Comparison of ENCODE assay signal across 8 cellular contexts in genomic region chr9:71285191-71285656, GRCh38.
DNase-seq lines count a peak whose midpoint lies in the region; ATAC-seq and TF ChIP-seq lines count a peak whose summit lies in the region.

No MANE protein-coding gene starts in this region.

- no peak overlapping the region for H3K9ac ChIP-seq in GM23248

- H2AFZ ChIP-seq in GM23248 (peak overlapping the region; percentile 60), PC-9 (no peak overlapping the region)

- WGBS in GM23248 (ENCODE audit: low coverage in 1 of 2, low lambda C conversion rate in 2 of 2, missing lambda C conversion rate in 2 of 2), 2 experiments, result 11 to 12% methylated on average over 8 of the region's 8 CpGs
- 33 to 41% methylated on average over 8 of the region's 8 CpGs for WGBS in body of pancreas, 2 donors
- no CpG with 5 or more reads among the region's 8 CpGs for WGBS in iPS DF 6.9 (ENCODE audit: insufficient coverage, insufficient read length)

- peak; percentile 81 for ATAC-seq in body of pancreas

- H3K27ac ChIP-seq in GM23248 (no peak overlapping the region), PC-9 (no peak overlapping the region), body of pancreas (no peak overlapping the region), iPS DF 6.9 (ENCODE audit: low read length) (no peak overlapping the region)

- no peak for TF ChIP-seq POLR2A in body of pancreas (IDR thresholded peaks at IDR 0.05)

- no peaks in the 10 kb centered on the region for H3K79me2 ChIP-seq in GM23248 (ENCODE audit: insufficient read depth)
- no peaks in the 10 kb centered on the region for H3K79me2 ChIP-seq in PC-9 (ENCODE audit: low read depth)

- peak overlapping the region; percentile 32 for H3K4me2 ChIP-seq in GM23248 (ENCODE audit: unreplicated experiment)
- no peak overlapping the region for H3K4me2 ChIP-seq in PC-9

- H3F3A ChIP-seq in GM23248 (ENCODE audit: insufficient read depth) (no peaks in the 10 kb centered on the region), PC-9 (ENCODE audit: insufficient read depth, low read depth) (peaks cover 3% of the 10 kb centered on the region; the same call in 1 of the 2 replicates)

- DNase-seq in activated CD4-positive, alpha-beta T cell treated with anti-CD3 and anti-CD28 coated beads for 24 hours (ENCODE audit: low read depth in 2 of 2), result peak; percentile 2 to 13
- no peak for DNase-seq in activated CD4-positive, alpha-beta T cell treated with anti-CD3 and anti-CD28 coated beads, Interleukin-2, amount 50 U/mL, for 1 hour
- peak; percentile 69 for DNase-seq in GM23248
- peak; percentile 41 for DNase-seq in Jurkat, Clone E6-1 (ENCODE audit: low read depth, low spot score)
- DNase-seq in PC-9, result peak; percentile 49 to 55
- peak; percentile 35 to 64 (median 42) for DNase-seq in body of pancreas
- peak; percentile 37 for DNase-seq in iPS DF 6.9 (ENCODE audit: low read depth, low spot score)
- peak; percentile 32 for DNase-seq in smooth muscle cell of the brain vasculature (ENCODE audit: low read depth, low spot score)

- H3K9me3 ChIP-seq in GM23248 (ENCODE audit: low read depth), result no peaks in the 10 kb centered on the region
- no peaks in the 10 kb centered on the region for H3K9me3 ChIP-seq in PC-9 (ENCODE audit: insufficient read depth, low read depth)
- H3K9me3 ChIP-seq in body of pancreas, result no peaks in the 10 kb centered on the region
- no peaks in the 10 kb centered on the region for H3K9me3 ChIP-seq in iPS DF 6.9 (ENCODE audit: control insufficient read depth, insufficient read depth, low read length)

- H3K27me3 ChIP-seq in GM23248 (replicated peaks; ENCODE audit: insufficient read depth) (no peaks in the 10 kb centered on the region; the same call in 1 of the 2 replicates), PC-9 (ENCODE audit: insufficient read depth, low read depth) (no peaks in the 10 kb centered on the region), body of pancreas (no peaks in the 10 kb centered on the region), iPS DF 6.9 (ENCODE audit: control insufficient read depth, insufficient read depth, low read length) (no peaks in the 10 kb centered on the region)

- CTCF ChIA-PET in PC-9 (lab: Charles Lee), result interaction anchor here (0.5 to 1.9 kb wide), 5 partner anchors 10 to 740 kb away, joined by 3 to 7 read pairs (median 4); no protein-coding TSS in a partner anchor

- in situ Hi-C loops in GM23248 (cut with MboI), result loop anchor here (25.0 kb wide), 1 partner anchor 502 kb away; no protein-coding TSS in a partner anchor

- no TSS peak for BruUV-seq in PC-9 (replicated peaks; lab: Mats Ljungman, UMichigan)

- peak; percentile 92 for TF ChIP-seq CTCF in PC-9 (conservative IDR thresholded peaks at IDR 0.05)
- TF ChIP-seq CTCF in body of pancreas (IDR thresholded peaks at IDR 0.05), result peak; percentile 63 to 87 (median 81)

- no peaks in the 10 kb centered on the region for H3K36me3 ChIP-seq in GM23248 (ENCODE audit: low read depth)
- H3K36me3 ChIP-seq in PC-9 (ENCODE audit: low read depth), result no peaks in the 10 kb centered on the region
- H3K36me3 ChIP-seq in body of pancreas (replicated peaks in 1 of 2; ENCODE audit: insufficient read depth in 1 of 2, low read depth in 2 of 2), result no peaks in the 10 kb centered on the region
- no peaks in the 10 kb centered on the region for H3K36me3 ChIP-seq in iPS DF 6.9 (ENCODE audit: control insufficient read depth, insufficient read depth, low read length)

- intact Hi-C loops in PC-9 (cut with micrococcal nuclease; ENCODE audit: unreplicated experiment) (loop anchor here (1.0 to 10.0 kb wide), 5 partner anchors 320 to 740 kb away; no protein-coding TSS in a partner anchor), body of pancreas (cut with DNase I) (no loop called here)

- H3K4me3 ChIP-seq in GM23248 (no peak overlapping the region), PC-9 (no peak overlapping the region), body of pancreas (no peak overlapping the region), iPS DF 6.9 (ENCODE audit: low read length) (no peak overlapping the region)
- no peak overlapping the region for H3K4me3 ChIP-seq in Jurkat, Clone E6-1 (ENCODE audit: low read length)

- H3K9me2 ChIP-seq in GM23248 (ENCODE audit: insufficient read depth) (no peaks in the 10 kb centered on the region), PC-9 (ENCODE audit: insufficient read depth) (no peaks in the 10 kb centered on the region)

- H3K4me1 ChIP-seq in GM23248 (ENCODE audit: insufficient read depth) (no peaks in the 10 kb centered on the region), PC-9 (replicated peaks; ENCODE audit: insufficient read depth) (no peaks in the 10 kb centered on the region), body of pancreas (no peaks in the 10 kb centered on the region), iPS DF 6.9 (ENCODE audit: control insufficient read depth, insufficient read depth, low read length) (no peaks in the 10 kb centered on the region; the same call in 1 of the 2 replicates)

- POLR2A ChIA-PET in PC-9 (lab: Charles Lee; ENCODE audit: unreplicated experiment), result interaction anchor here (0.6 kb wide), 1 partner anchor 254 kb away, joined by 3 read pairs; no protein-coding TSS in a partner anchor

- H4K20me1 ChIP-seq in GM23248 (ENCODE audit: insufficient read depth) (no peaks in the 10 kb centered on the region), PC-9 (ENCODE audit: insufficient read depth) (no peaks in the 10 kb centered on the region)
